In the genomic region with DNA sequence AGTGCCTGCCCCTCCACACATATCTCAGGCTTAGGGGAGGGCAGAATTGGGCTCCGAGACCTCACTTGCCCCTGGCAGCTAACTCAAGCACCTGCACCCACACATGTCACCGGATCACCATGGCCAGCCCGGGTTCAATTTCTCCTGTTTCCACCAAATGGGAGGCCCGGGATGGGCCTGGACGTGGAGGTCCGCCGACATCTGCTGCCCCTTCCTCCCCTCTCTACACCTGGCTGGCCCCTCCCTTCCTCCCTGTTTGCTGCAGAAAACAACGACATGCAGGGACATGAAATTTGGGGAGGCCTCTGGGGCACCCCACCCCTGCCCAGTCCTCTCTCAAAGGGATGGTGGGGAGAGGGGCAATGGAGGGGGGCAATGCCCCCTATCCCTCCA, we compare ENCODE assay signal across 1 cellular context.
TF ChIP-seq lines count a peak whose summit lies in the region.

No MANE protein-coding gene starts in this region.

TF ChIP-seq in neural cell, 6 proteins besides CTCF, POLR2A, EP300 and RAD21 (continued from another document):
- TF ChIP-seq, protein P1, sequence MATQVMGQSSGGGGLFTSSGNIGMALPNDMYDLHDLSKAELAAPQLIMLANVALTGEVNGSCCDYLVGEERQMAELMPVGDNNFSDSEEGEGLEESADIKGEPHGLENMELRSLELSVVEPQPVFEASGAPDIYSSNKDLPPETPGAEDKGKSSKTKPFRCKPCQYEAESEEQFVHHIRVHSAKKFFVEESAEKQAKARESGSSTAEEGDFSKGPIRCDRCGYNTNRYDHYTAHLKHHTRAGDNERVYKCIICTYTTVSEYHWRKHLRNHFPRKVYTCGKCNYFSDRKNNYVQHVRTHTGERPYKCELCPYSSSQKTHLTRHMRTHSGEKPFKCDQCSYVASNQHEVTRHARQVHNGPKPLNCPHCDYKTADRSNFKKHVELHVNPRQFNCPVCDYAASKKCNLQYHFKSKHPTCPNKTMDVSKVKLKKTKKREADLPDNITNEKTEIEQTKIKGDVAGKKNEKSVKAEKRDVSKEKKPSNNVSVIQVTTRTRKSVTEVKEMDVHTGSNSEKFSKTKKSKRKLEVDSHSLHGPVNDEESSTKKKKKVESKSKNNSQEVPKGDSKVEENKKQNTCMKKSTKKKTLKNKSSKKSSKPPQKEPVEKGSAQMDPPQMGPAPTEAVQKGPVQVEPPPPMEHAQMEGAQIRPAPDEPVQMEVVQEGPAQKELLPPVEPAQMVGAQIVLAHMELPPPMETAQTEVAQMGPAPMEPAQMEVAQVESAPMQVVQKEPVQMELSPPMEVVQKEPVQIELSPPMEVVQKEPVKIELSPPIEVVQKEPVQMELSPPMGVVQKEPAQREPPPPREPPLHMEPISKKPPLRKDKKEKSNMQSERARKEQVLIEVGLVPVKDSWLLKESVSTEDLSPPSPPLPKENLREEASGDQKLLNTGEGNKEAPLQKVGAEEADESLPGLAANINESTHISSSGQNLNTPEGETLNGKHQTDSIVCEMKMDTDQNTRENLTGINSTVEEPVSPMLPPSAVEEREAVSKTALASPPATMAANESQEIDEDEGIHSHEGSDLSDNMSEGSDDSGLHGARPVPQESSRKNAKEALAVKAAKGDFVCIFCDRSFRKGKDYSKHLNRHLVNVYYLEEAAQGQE (IDR thresholded peaks at IDR 0.05; ENCODE audit: borderline replicate concordance): no peak
- no peak for TF ChIP-seq TAF1 (IDR thresholded peaks at IDR 0.05; ENCODE audit: low read depth)
- no peak for TF ChIP-seq POLR2AphosphoS5 (IDR thresholded peaks at IDR 0.05)
